Comparison of ENCODE assay signal across 20 cellular contexts in the genomic region with DNA sequence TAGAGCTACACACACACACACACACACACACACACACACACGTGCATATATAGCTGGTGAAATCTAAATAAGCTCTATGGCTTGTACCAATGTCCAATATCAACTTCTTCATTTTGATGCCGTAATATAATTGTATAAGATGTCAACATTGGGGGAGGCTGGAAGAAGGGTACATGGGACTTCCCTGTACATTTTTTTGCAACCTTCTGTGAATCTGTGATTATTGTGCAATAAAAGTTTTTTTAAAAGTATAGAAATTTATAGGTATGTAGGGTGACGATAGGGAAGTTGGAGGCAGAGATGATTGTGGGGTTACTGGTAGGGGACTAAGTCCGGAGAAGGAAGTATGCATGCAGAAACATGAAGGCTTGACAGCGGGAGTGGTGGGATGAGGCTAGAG.
"Had no signal": no experiment of that assay in that cellular context is flagged by ENCODE, and none has a peak within 500 bp of the region (broad histone marks: within the 10 kb centered on the region; RNA-seq: fewer than 3 reads in every experiment).

No MANE protein-coding gene starts in this region.

- H3K27ac Mint-ChIP-seq: natural killer cell; stimulated activated memory B cell treated with anti-CD40 and anti-IgM and Interleukin-4, amounts not matched to agents 10 μg/mL and 1 μg/mL and 100 μg/mL, for 72 hours; type B pancreatic cell had no signal

- H3K9me3 Mint-ChIP-seq: natural killer cell; stimulated activated memory B cell treated with anti-CD40 and anti-IgM and Interleukin-4, amounts not matched to agents 10 μg/mL and 1 μg/mL and 100 μg/mL, for 72 hours; type B pancreatic cell had no signal

- H3K27ac ChIP-seq: dorsolateral prefrontal cortex, gastrocnemius medialis, lower lobe of right lung, ovary, psoas muscle, sigmoid colon, testis, tibial artery had no signal

- H3K9me3 ChIP-seq: gastrocnemius medialis, lower lobe of right lung, ovary, psoas muscle, sigmoid colon, testis, tibial artery had no signal

- H3K4me3 ChIP-seq: dorsolateral prefrontal cortex, gastrocnemius medialis, lower lobe of right lung, ovary, psoas muscle, sigmoid colon, testis, tibial artery had no signal

- ATAC-seq: gastrocnemius medialis; left ventricle myocardium superior; lower lobe of right lung; right cardiac atrium; stimulated activated memory B cell treated with anti-CD40 and anti-IgM and Interleukin-4, amounts not matched to agents 10 μg/mL and 1 μg/mL and 100 μg/mL, for 72 hours; stimulated activated naive CD8-positive, alpha-beta T cell treated with anti-CD3 and anti-CD28 coated beads, Interleukin-15, Interleukin-2, amounts not matched to agents 100 U/mL and 50 U/mL, for 24 hours had no signal

- H3K27me3 Mint-ChIP-seq: stimulated activated memory B cell treated with anti-CD40 and anti-IgM and Interleukin-4, amounts not matched to agents 10 μg/mL and 1 μg/mL and 100 μg/mL, for 72 hours; type B pancreatic cell had no signal

- H3K36me3 Mint-ChIP-seq: natural killer cell had no signal

- H3K4me1 Mint-ChIP-seq: natural killer cell; stimulated activated memory B cell treated with anti-CD40 and anti-IgM and Interleukin-4, amounts not matched to agents 10 μg/mL and 1 μg/mL and 100 μg/mL, for 72 hours had no signal

- H3K4me3 Mint-ChIP-seq: natural killer cell; stimulated activated memory B cell treated with anti-CD40 and anti-IgM and Interleukin-4, amounts not matched to agents 10 μg/mL and 1 μg/mL and 100 μg/mL, for 72 hours; type B pancreatic cell had no signal

- H3K36me3 ChIP-seq: gastrocnemius medialis, ovary had no signal

- H3K4me1 ChIP-seq: lower lobe of right lung, psoas muscle, sigmoid colon, testis, tibial artery had no signal

- DNase-seq: dorsolateral prefrontal cortex; effector CD4-positive, alpha-beta T cell; gastrocnemius medialis; head of caudate nucleus; left ventricle myocardium superior; lower lobe of right lung; natural killer cell; occipital lobe; ovary; posterior cingulate gyrus; psoas muscle; right cardiac atrium; sigmoid colon; stimulated activated CD4-positive, alpha-beta T cell treated with anti-CD3 and anti-CD28 coated beads, Interleukin-4, amount 100 ng/mL, for 4 hours; stimulated activated naive CD8-positive, alpha-beta T cell treated with anti-CD3 and anti-CD28 coated beads, Interleukin-15, Interleukin-2, amounts not matched to agents 100 U/mL and 50 U/mL, for 24 hours; substantia nigra; testis; tibial artery had no signal
